ENCODE assay signal across 8 cellular contexts in the genomic region with DNA sequence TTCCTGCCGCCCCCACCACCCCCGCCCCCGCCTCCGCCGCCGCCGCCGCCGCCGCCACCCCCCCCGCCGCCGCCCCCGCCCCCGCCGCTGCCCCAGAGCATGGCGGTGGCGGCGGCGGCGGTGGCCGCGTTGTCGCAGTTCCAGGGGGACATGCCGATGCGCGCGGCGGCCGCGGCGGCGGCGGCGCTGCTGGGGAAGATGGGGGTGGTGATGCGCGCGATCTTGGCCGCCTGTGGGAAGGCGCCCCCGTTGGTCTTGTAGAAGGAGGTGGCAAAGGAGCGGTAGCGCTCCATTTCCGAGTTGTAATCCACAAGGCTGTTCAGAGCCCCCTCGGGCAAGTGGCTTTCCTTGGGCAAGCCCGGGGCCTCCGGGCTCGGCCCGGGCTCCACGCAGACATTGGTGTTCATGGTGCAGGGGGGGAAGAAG. TPM values are rescaled to one million over a fixed set of nuclear protein-coding genes. Genes with fewer than 3 reads are reported as not detected.
DNase-seq lines count a peak whose midpoint lies in the region; ATAC-seq, FAIRE-seq and TF ChIP-seq lines count a peak whose summit lies in the region.

No MANE protein-coding gene starts in this region.

- H3K36me3 Mint-ChIP-seq in CD4-positive, alpha-beta memory T cell: no peaks in the 10 kb centered on the region
- no peaks in the 10 kb centered on the region for H3K36me3 Mint-ChIP-seq in stimulated activated effector memory CD8-positive, alpha-beta T cell treated with anti-CD3 and anti-CD28 coated beads, Interleukin-12 subunit alpha, Interleukin-12 subunit beta, amount 100 ng/mL, for 72 hours

- H3K4me1 Mint-ChIP-seq in CD4-positive, alpha-beta memory T cell: peaks cover 20 to 50% (median 37%) of the 10 kb centered on the region in 4 donors
- peaks cover 47% of the 10 kb centered on the region for H3K4me1 Mint-ChIP-seq in stimulated activated effector memory CD8-positive, alpha-beta T cell treated with anti-CD3 and anti-CD28 coated beads, Interleukin-12 subunit alpha, Interleukin-12 subunit beta, amount 100 ng/mL, for 72 hours

- H2AFZ ChIP-seq in mammary epithelial cell (ENCODE audit: low read depth, low read length) (peak overlapping the region; percentile 87), keratinocyte (ENCODE audit: control insufficient read depth, low read length) (peak overlapping the region; percentile 60)

- no peak for FAIRE-seq in keratinocyte (lab: Jason Lieb, UNC)

- BruUV-seq in mammary epithelial cell (replicated peaks; lab: Mats Ljungman, UMichigan): no TSS peak

- no peak overlapping the region for H3K4me3 ChIP-seq in CD4-positive, alpha-beta memory T cell (ENCODE audit: low read length in 2 of 2)
- peak overlapping the region; percentile 46 to 49 (median 47) for H3K4me3 ChIP-seq in mammary epithelial cell (replicated peaks in 1 of 3; ENCODE audit: insufficient read depth in 1 of 3, low read depth in 2 of 3, low read length in 3 of 3)
- H3K4me3 ChIP-seq in keratinocyte (ENCODE audit: control insufficient read depth in 2 of 3, extremely low read depth in 1 of 3, insufficient read depth in 2 of 3, low read depth in 1 of 3, low read length in 3 of 3): peak overlapping the region; percentile 30 to 72 (median 61)

- peak overlapping the region; percentile 81 to 84 (median 82) for H3K4me3 Mint-ChIP-seq in CD4-positive, alpha-beta memory T cell
- H3K4me3 Mint-ChIP-seq in stimulated activated effector memory CD8-positive, alpha-beta T cell treated with anti-CD3 and anti-CD28 coated beads, Interleukin-12 subunit alpha, Interleukin-12 subunit beta, amount 100 ng/mL, for 72 hours: peak overlapping the region; percentile 77

- H3K4me2 ChIP-seq in mammary epithelial cell (ENCODE audit: insufficient read depth, low read depth, low read length) (peak overlapping the region; percentile 95), keratinocyte (ENCODE audit: control insufficient read depth, extremely low read depth, insufficient read depth, low read depth, low read length) (peak overlapping the region; percentile 78)

- in situ Hi-C loops in mammary epithelial cell (cut with MboI; ENCODE audit: low sequenced_read_pairs in 2 of 2): no loop called here

- H3K27ac ChIP-seq in CD4-positive, alpha-beta memory T cell (ENCODE audit: low read depth, low read length): no peak overlapping the region
- H3K27ac ChIP-seq in mammary epithelial cell (ENCODE audit: insufficient read depth, low read depth, low read length) (no peak overlapping the region), keratinocyte (ENCODE audit: control insufficient read depth, insufficient read depth, low read length) (no peak overlapping the region)

- DNase-seq in CD4-positive, alpha-beta memory T cell: peak in 4 of 5 donors; percentile 26 to 53 (median 45)
- DNase-seq in mammary epithelial cell: no peak
- DNase-seq in keratinocyte (ENCODE audit: low read depth, low spot score): no peak
- peak in 1 of 2 donors; percentile 49 for DNase-seq in stimulated activated effector memory CD8-positive, alpha-beta T cell treated with anti-CD3 and anti-CD28 coated beads, Interleukin-12 subunit alpha, Interleukin-12 subunit beta, amount 100 ng/mL, for 72 hours (ENCODE audit: low spot score in 2 of 2)
- no peak for DNase-seq in T1000 (lab: John Stamatoyannopoulos, UW)

- POLR2A ChIA-PET in CD4-positive, alpha-beta memory T cell (lab: Charles Lee; ENCODE audit: partially characterized antibody): no interaction called here

- peak; percentile 50 for TF ChIP-seq POLR2A in GM19099 (IDR thresholded peaks at IDR 0.05; ENCODE audit: extremely low read depth, insufficient read length, low read depth)

- peaks cover 25% of the 10 kb centered on the region for H3K4me1 ChIP-seq in CD4-positive, alpha-beta memory T cell (ENCODE audit: insufficient read depth, low read length)
- H3K4me1 ChIP-seq in mammary epithelial cell (ENCODE audit: insufficient read depth, low read length) (peaks cover 10% of the 10 kb centered on the region), keratinocyte (ENCODE audit: control insufficient read depth, extremely low read depth, insufficient read depth, low read length) (no peaks in the 10 kb centered on the region)

- ATAC-seq in HG03135 (IDR thresholded peaks at IDR 0.05; ENCODE audit: unreplicated experiment): peak; percentile 27
- peak; percentile 13 for ATAC-seq in SK-N-SH treated with all-trans-retinoic acid at 6 μM for 48 hours
- peak; percentile 60 for ATAC-seq in stimulated activated effector memory CD8-positive, alpha-beta T cell treated with anti-CD3 and anti-CD28 coated beads, Interleukin-12 subunit alpha, Interleukin-12 subunit beta, amount 100 ng/mL, for 72 hours

- no peaks in the 10 kb centered on the region for H3K79me2 ChIP-seq in mammary epithelial cell (ENCODE audit: insufficient read depth, low read length)
- no peaks in the 10 kb centered on the region for H3K79me2 ChIP-seq in keratinocyte (ENCODE audit: control insufficient read depth, insufficient read depth, low read length)

- CTCF ChIA-PET in CD4-positive, alpha-beta memory T cell (lab: Charles Lee; ENCODE audit: partially characterized antibody): no interaction called here
- CTCF ChIA-PET in mammary epithelial cell (lab: Charles Lee; ENCODE audit: low non-redundant PET): no interaction called here

- no peaks in the 10 kb centered on the region for H3K36me3 ChIP-seq in CD4-positive, alpha-beta memory T cell (ENCODE audit: insufficient read depth, low read length)
- H3K36me3 ChIP-seq in mammary epithelial cell (ENCODE audit: insufficient read depth, low read length) (no peaks in the 10 kb centered on the region), keratinocyte (ENCODE audit: control insufficient read depth in 2 of 2, extremely low read depth in 1 of 2, insufficient read depth in 2 of 2, low read length in 2 of 2) (no peaks in the 10 kb centered on the region)

- no peak for TF ChIP-seq CTCF in mammary epithelial cell (conservative IDR thresholded peaks at IDR 0.05 in 1 of 2, IDR thresholded peaks at IDR 0.05 in 1 of 2; ENCODE audit: extremely low read depth in 1 of 2, insufficient read depth in 1 of 2, low read depth in 1 of 2, low read length in 2 of 2)
- TF ChIP-seq CTCF in keratinocyte (optimal IDR thresholded peaks at IDR 0.05 in 1 of 3, IDR thresholded peaks at IDR 0.05 in 1 of 3, conservative IDR thresholded peaks at IDR 0.05 in 1 of 3; ENCODE audit: extremely low read depth in 1 of 3, insufficient read depth in 2 of 3, low read length in 3 of 3): no peak

- dilution Hi-C loops in mammary epithelial cell (cut with HindIII; ENCODE audit: low sequenced_read_pairs): no loop called here
- dilution Hi-C loops in keratinocyte (cut with MboI; ENCODE audit: extremely low pct_ligation_motif_present, low sequenced_read_pairs): no loop called here

- H3K9ac ChIP-seq in mammary epithelial cell (ENCODE audit: insufficient read depth, low read length): no peak overlapping the region
- no peak overlapping the region for H3K9ac ChIP-seq in keratinocyte (ENCODE audit: control insufficient read depth, extremely low read depth, insufficient read depth, low read length)

- H3K9me3 Mint-ChIP-seq in CD4-positive, alpha-beta memory T cell: peaks cover 0 to 4% (median 0%) of the 10 kb centered on the region in 8 donors
- no peaks in the 10 kb centered on the region for H3K9me3 Mint-ChIP-seq in stimulated activated effector memory CD8-positive, alpha-beta T cell treated with anti-CD3 and anti-CD28 coated beads, Interleukin-12 subunit alpha, Interleukin-12 subunit beta, amount 100 ng/mL, for 72 hours

- H3K27me3 Mint-ChIP-seq in CD4-positive, alpha-beta memory T cell: peaks cover 26 to 37% of the 10 kb centered on the region in 2 donors

- H3K9me3 ChIP-seq in CD4-positive, alpha-beta memory T cell (ENCODE audit: control insufficient read depth in 1 of 2, low read length in 2 of 2): no peaks in the 10 kb centered on the region
- no peaks in the 10 kb centered on the region for H3K9me3 ChIP-seq in mammary epithelial cell (replicated peaks; ENCODE audit: insufficient read depth, low read length)
- H3K9me3 ChIP-seq in keratinocyte (ENCODE audit: control insufficient read depth, low read depth, low read length): no peaks in the 10 kb centered on the region

- WGBS in mammary epithelial cell (ENCODE audit: low coverage, missing lambda C conversion rate): 0% methylated on average over 4 of the region's 50 CpGs

- no peaks in the 10 kb centered on the region for H4K20me1 ChIP-seq in mammary epithelial cell (ENCODE audit: insufficient read depth, low read length)
- H4K20me1 ChIP-seq in keratinocyte (ENCODE audit: control insufficient read depth, extremely low read depth, insufficient read depth, low read length): no peaks in the 10 kb centered on the region

- intact Hi-C loops in CD4-positive, alpha-beta memory T cell (cut with micrococcal nuclease): loop anchor here (10.0 kb wide), 1 partner anchor 983 kb away; a partner anchor contains a TSS
- intact Hi-C loops in mammary epithelial cell (cut with micrococcal nuclease): no loop called here

- H3K9me1 ChIP-seq in keratinocyte (ENCODE audit: control insufficient read depth, extremely low read depth, insufficient read depth, low read length): no peaks in the 10 kb centered on the region

- no peaks in the 10 kb centered on the region for H3K27me3 ChIP-seq in CD4-positive, alpha-beta memory T cell (ENCODE audit: insufficient read depth, low read length)
- H3K27me3 ChIP-seq in mammary epithelial cell (ENCODE audit: insufficient read depth, low read length) (peaks cover 20% of the 10 kb centered on the region), keratinocyte (ENCODE audit: control insufficient read depth, extremely low read depth, insufficient read depth, low read length) (peaks cover 42% of the 10 kb centered on the region)

- H3K27ac Mint-ChIP-seq in CD4-positive, alpha-beta memory T cell: peak overlapping the region in 2 of 7 donors; percentile 52 to 60
- no peak overlapping the region for H3K27ac Mint-ChIP-seq in stimulated activated effector memory CD8-positive, alpha-beta T cell treated with anti-CD3 and anti-CD28 coated beads, Interleukin-12 subunit alpha, Interleukin-12 subunit beta, amount 100 ng/mL, for 72 hours

TF ChIP-seq in SK-N-SH treated with all-trans-retinoic acid at 6 μM for 48 hours, 23 proteins besides CTCF, POLR2A, EP300 and RAD21 (continues in another document):
- TF ChIP-seq GLIS3 (CRISPR knock-in tag; IDR thresholded peaks at IDR 0.05): no peak

RNA-seq across cellular contexts. Expression of a gene that starts 3.3 kb away (rescaled TPM):
- total RNA-seq in CD4-positive, alpha-beta memory T cell: under 1 TPM; 0.08 to 0.12 TPM
- polyA plus RNA-seq in CD4-positive, alpha-beta memory T cell: not detected
- total RNA-seq in mammary epithelial cell: under 1 TPM in 1 of 2 donors, not detected in 1; 0.17 TPM
- polyA plus RNA-seq in mammary epithelial cell (not detected), keratinocyte (0.01 TPM in 1 of 3 replicates, not detected in the others)
- polyA minus RNA-seq in mammary epithelial cell (not detected), keratinocyte (0.13 TPM in 1 of 3 replicates, not detected in the others)
- polyA plus RNA-seq in keratinocyte (2011; ENCODE audit: low read depth): not detected
- polyA plus RNA-seq in keratinocyte (2011; cell fraction: cytosol; rRNA removed): not detected in 2 replicates
- polyA plus RNA-seq in keratinocyte (2011; cell fraction: nucleus; rRNA removed): 0.03 TPM in 1 of 2 replicates, not detected in the other
- polyA plus RNA-seq in keratinocyte (2012; ENCODE audit: low replicate concordance): not detected in 2 replicates
- not detected for polyA minus RNA-seq in keratinocyte (2011; cell fraction: cytosol; rRNA and poly(A)+ RNA removed)
- not detected in 2 replicates for polyA minus RNA-seq in keratinocyte (2011; cell fraction: nucleus; rRNA and poly(A)+ RNA removed)

Comparison
In these comparisons a context has a peak if more than half of its experiments do, and no peak if none do; other contexts are left out.
1. DNase-seq: peak in CD4-positive, alpha-beta memory T cell (4 of 5); none in mammary epithelial cell (single experiment), keratinocyte (single experiment) and T1000 (single experiment).
2. H3K4me3 ChIP-seq: peak in mammary epithelial cell (3 of 3) and keratinocyte (3 of 3); none in CD4-positive, alpha-beta memory T cell (0 of 2).
3. Peak in every context shown above with its lines, with median percentiles within 50 percentile points of each other: ATAC-seq.